ENCODE assay signal across 8 cellular contexts in the genomic region with DNA sequence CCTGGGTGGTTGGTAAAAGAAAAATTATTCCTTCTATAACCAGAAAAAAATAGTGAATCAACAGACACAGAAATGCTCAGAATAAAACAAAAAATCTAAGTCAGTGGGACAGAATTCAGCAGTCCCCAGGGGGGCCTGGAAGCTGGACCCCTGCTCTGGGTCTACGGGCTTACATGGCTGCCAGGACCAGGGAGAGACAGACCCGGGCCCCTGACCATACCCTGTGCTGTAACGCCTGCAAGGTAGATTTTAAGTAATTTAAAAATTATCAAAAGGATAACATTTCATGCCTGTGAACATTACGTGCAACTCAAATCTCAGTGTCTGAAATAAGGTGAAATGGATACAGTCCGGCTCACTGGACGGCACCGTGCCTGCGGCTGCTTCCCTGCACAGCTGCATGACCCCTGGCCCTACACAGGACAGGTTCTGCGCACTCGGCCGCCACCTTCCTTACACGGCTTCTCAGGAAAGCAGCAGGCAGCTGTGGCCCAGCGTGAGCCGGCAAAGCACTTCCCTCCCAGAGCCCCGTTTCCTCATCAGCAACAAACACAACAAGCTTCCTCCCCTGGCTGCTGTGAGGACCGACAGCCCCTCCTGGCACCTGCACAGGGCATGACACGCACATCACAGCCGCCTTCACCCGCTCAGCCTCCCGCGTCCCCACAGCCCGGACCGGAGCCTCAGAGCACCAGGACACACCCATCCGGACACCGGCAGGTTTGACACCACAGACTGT. TPM values are rescaled to one million over a fixed set of nuclear protein-coding genes. Genes with fewer than 3 reads are reported as not detected.
A peak's percentile ranks its signal among the peaks of the same experiment; 100 is the strongest.
DNase-seq lines count a peak whose midpoint lies in the region; ATAC-seq lines count a peak whose summit lies in the region.

No MANE protein-coding gene starts in this region.

- H3K4me3 ChIP-seq in effector memory CD4-positive, alpha-beta T cell (ENCODE audit: insufficient read depth, low read depth, low read length, poor library complexity, severe bottlenecking) = peak overlapping the region; percentile 41

- peak overlapping the region; percentile 80 to 94 (median 84) for H3K27ac Mint-ChIP-seq in IgD-negative memory B cell

- peak overlapping the region; percentile 44 to 85 (median 69) for H3K4me3 Mint-ChIP-seq in IgD-negative memory B cell

- in situ Hi-C loops in ACHN (cut with HindIII; ENCODE audit: low pct_ligation_motif_present, low pct_unique_long_range_greater_than_20kb, low sequenced_read_pairs) = no loop called here

- H3K27me3 ChIP-seq in effector memory CD4-positive, alpha-beta T cell (replicated peaks; ENCODE audit: control insufficient read depth, insufficient read depth, low read length, poor library complexity, severe bottlenecking) = no peaks in the 10 kb centered on the region

- peak overlapping the region; percentile 67 for H3K27ac ChIP-seq in effector memory CD4-positive, alpha-beta T cell (ENCODE audit: insufficient read depth, low read length, poor library complexity, severe bottlenecking)

- peaks cover under 1% of the 10 kb centered on the region for H3K36me3 Mint-ChIP-seq in IgD-negative memory B cell

- no peaks in the 10 kb centered on the region for H3K9me3 ChIP-seq in effector memory CD4-positive, alpha-beta T cell (ENCODE audit: control insufficient read depth, low read length)

- peak; percentile 81 for DNase-seq in activated CD4-positive, alpha-beta T cell treated with anti-CD3 and anti-CD28 coated beads for 48 hours
- peak; percentile 55 to 72 (median 69) for DNase-seq in effector memory CD4-positive, alpha-beta T cell
- DNase-seq in posterior vena cava (ENCODE audit: low spot score) (peak; percentile 86), ACHN (no peak), HuH-7.5 (ENCODE audit: low spot score) (no peak)

- H3K36me3 ChIP-seq in effector memory CD4-positive, alpha-beta T cell (ENCODE audit: control insufficient read depth, insufficient read depth, low read length) = peaks cover 56% of the 10 kb centered on the region

- ATAC-seq in GM18502 (IDR thresholded peaks at IDR 0.05; ENCODE audit: poor library complexity, unreplicated experiment) (peak; percentile 70), GM19328 (IDR thresholded peaks at IDR 0.05; ENCODE audit: unreplicated experiment) (no peak)

- H3K9me3 Mint-ChIP-seq in IgD-negative memory B cell = no peaks in the 10 kb centered on the region

- H3K4me1 ChIP-seq in effector memory CD4-positive, alpha-beta T cell (ENCODE audit: control insufficient read depth, insufficient read depth, low read length, poor library complexity, severe bottlenecking) = peaks cover 82% of the 10 kb centered on the region

- peaks cover 25 to 35% (median 25%) of the 10 kb centered on the region in 3 donors for H3K4me1 Mint-ChIP-seq in IgD-negative memory B cell

- intact Hi-C loops in posterior vena cava (cut with DNase I) = no loop called here

- H3K27me3 Mint-ChIP-seq in IgD-negative memory B cell = no peaks in the 10 kb centered on the region

RNA-seq across cellular contexts. Expression of a gene that starts 22.2 kb away (rescaled TPM):
- polyA plus RNA-seq in IgD-negative memory B cell = 52.8 TPM
- total RNA-seq in posterior vena cava = 10 to 100 TPM; 28.8 to 30.1 TPM

Comparison
In these comparisons a context has a peak if more than half of its experiments do, and no peak if none do; other contexts are left out.
1. DNase-seq: peak in activated CD4-positive, alpha-beta T cell treated with anti-CD3 and anti-CD28 coated beads for 48 hours (single experiment), effector memory CD4-positive, alpha-beta T cell (3 of 3) and posterior vena cava (single experiment); none in ACHN (single experiment) and HuH-7.5 (single experiment).